In the genomic region with DNA sequence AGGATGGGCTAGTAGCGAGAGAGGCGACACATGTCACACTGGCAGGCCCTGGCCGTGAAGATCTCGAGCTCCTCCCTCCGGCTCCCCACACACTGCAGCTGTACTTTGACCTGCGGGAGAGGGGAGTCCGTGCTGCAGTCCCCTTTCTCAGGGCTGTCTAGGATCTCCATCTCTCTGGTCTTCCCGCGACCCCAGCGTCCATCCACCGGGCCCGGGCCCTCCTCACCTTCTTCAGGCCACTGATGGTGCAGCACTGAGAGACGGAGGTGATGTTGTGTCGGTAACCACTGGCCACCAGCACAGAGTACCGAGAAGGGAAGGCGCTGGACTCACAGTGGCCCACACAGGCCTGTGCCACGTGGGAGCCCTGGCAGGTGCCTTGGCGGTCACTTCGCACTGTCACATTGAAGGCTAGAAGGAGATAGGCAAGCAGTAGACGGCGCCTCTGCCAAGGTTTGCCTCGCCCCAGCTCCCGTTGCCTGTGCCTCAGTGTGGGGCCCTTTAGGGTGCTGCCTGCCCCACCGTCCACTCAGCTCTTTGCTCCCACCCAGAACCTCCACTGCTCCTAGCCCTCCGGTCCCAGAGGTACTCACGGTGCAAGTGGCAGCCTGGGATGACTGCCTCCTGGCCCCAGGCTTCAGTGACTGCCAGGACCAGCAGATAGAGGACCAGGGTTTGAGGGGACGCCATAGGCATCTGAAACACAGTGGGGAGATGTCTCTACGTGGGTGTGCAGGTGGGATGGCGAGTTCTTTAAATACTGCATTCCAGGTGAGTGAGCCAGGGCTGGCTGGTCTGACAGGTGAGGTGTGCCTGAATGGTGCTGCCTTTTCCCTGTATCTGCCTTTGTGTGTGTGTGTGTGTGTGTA, we compare ENCODE assay signal across 1 cellular context.
A peak's percentile ranks its signal among the peaks of the same experiment; 100 is the strongest.
TF ChIP-seq lines count a peak whose summit lies in the region.

No MANE protein-coding gene starts in this region.

TF ChIP-seq in HepG2, 621 proteins besides CTCF, POLR2A, EP300 and RAD21 (continued from another document):
- TF ChIP-seq, protein P1, sequence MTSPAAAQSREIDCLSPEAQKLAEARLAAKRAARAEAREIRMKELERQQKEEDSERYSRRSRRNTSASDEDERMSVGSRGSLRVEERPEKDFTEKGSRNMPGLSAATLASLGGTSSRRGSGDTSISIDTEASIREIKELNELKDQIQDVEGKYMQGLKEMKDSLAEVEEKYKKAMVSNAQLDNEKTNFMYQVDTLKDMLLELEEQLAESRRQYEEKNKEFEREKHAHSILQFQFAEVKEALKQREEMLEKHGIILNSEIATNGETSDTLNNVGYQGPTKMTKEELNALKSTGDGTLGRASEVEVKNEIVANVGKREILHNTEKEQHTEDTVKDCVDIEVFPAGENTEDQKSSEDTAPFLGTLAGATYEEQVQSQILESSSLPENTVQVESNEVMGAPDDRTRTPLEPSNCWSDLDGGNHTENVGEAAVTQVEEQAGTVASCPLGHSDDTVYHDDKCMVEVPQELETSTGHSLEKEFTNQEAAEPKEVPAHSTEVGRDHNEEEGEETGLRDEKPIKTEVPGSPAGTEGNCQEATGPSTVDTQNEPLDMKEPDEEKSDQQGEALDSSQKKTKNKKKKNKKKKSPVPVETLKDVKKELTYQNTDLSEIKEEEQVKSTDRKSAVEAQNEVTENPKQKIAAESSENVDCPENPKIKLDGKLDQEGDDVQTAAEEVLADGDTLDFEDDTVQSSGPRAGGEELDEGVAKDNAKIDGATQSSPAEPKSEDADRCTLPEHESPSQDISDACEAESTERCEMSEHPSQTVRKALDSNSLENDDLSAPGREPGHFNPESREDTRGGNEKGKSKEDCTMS (CRISPR knock-in tag; conservative IDR thresholded peaks at IDR 0.05), result no peak
- TF ChIP-seq ZSCAN12 (CRISPR knock-in tag; IDR thresholded peaks at IDR 0.05), result no peak
- no peak for TF ChIP-seq ZNF7 (CRISPR knock-in tag; IDR thresholded peaks at IDR 0.05)
- no peak for TF ChIP-seq MAFG (CRISPR knock-in tag; IDR thresholded peaks at IDR 0.05)
- peak; percentile 66; the same call in 1 of the 2 replicates for TF ChIP-seq TGIF2 (CRISPR knock-in tag; IDR thresholded peaks at IDR 0.05)
- TF ChIP-seq, protein P2, sequence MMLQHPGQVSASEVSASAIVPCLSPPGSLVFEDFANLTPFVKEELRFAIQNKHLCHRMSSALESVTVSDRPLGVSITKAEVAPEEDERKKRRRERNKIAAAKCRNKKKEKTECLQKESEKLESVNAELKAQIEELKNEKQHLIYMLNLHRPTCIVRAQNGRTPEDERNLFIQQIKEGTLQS (CRISPR knock-in tag; IDR thresholded peaks at IDR 0.05), result no peak
- no peak for TF ChIP-seq ATF1 (CRISPR knock-in tag; IDR thresholded peaks at IDR 0.05)
- peak; percentile 66 for TF ChIP-seq YEATS4 (CRISPR knock-in tag; IDR thresholded peaks at IDR 0.05; ENCODE audit: borderline replicate concordance)
- 0 out of 2 replicates have a peak, but pooled peaks have one; percentile 32 for TF ChIP-seq PHF20 (CRISPR knock-in tag; IDR thresholded peaks at IDR 0.05)
- peak; percentile 43 for TF ChIP-seq ZFP90 (CRISPR knock-in tag; IDR thresholded peaks at IDR 0.05; ENCODE audit: borderline replicate concordance)
- TF ChIP-seq, protein P3, sequence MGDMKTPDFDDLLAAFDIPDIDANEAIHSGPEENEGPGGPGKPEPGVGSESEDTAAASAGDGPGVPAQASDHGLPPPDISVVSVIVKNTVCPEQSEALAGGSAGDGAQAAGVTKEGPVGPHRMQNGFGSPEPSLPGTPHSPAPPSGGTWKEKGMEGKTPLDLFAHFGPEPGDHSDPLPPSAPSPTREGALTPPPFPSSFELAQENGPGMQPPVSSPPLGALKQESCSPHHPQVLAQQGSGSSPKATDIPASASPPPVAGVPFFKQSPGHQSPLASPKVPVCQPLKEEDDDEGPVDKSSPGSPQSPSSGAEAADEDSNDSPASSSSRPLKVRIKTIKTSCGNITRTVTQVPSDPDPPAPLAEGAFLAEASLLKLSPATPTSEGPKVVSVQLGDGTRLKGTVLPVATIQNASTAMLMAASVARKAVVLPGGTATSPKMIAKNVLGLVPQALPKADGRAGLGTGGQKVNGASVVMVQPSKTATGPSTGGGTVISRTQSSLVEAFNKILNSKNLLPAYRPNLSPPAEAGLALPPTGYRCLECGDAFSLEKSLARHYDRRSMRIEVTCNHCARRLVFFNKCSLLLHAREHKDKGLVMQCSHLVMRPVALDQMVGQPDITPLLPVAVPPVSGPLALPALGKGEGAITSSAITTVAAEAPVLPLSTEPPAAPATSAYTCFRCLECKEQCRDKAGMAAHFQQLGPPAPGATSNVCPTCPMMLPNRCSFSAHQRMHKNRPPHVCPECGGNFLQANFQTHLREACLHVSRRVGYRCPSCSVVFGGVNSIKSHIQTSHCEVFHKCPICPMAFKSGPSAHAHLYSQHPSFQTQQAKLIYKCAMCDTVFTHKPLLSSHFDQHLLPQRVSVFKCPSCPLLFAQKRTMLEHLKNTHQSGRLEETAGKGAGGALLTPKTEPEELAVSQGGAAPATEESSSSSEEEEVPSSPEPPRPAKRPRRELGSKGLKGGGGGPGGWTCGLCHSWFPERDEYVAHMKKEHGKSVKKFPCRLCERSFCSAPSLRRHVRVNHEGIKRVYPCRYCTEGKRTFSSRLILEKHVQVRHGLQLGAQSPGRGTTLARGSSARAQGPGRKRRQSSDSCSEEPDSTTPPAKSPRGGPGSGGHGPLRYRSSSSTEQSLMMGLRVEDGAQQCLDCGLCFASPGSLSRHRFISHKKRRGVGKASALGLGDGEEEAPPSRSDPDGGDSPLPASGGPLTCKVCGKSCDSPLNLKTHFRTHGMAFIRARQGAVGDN (CRISPR knock-in tag; IDR thresholded peaks at IDR 0.05), result peak; percentile 97
